31 cellular contexts compared by ENCODE assay signal in the genomic region with DNA sequence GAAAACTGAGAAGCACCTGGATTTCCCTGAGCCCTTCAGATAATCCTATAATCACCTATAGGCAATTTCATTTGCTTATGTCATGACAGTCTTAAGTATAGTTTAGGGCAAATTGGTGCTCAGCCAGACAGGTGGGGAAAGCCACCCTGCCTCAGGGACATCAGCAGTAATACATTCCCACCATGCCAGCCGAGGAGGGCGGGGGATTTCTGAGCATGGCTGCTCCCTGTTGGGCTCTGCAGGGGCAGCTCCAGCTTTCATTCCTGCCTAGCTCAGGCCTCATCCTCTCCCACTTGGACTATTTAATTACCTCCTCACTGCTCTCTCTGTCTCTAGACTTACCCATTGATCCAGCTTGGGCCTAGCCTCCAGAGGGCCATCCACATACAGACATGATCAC. TPM values are rescaled to one million over a fixed set of nuclear protein-coding genes. Genes with fewer than 3 reads are reported as not detected.
"Had no signal": no experiment of that assay in that cellular context is flagged by ENCODE, and none has a peak within 500 bp of the region (broad histone marks: within the 10 kb centered on the region; RNA-seq: fewer than 3 reads in every experiment).

No MANE protein-coding gene starts in this region.

- H3K36me3 Mint-ChIP-seq: memory B cell; natural killer cell treated with Interleukin-12 subunit alpha and Interleukin-12 subunit beta and Interleukin-15 and Interleukin-18, amount 100 ng/mL, for 72 hours had no signal

- H3K4me1 Mint-ChIP-seq: memory B cell; stimulated activated naive CD8-positive, alpha-beta T cell treated with anti-CD3 and anti-CD28 coated beads, Interleukin-15, amount 100 ng/mL, for 72 hours had no signal

- H3K27ac Mint-ChIP-seq: memory B cell; natural killer cell treated with Interleukin-12 subunit alpha and Interleukin-12 subunit beta and Interleukin-15 and Interleukin-18, amount 100 ng/mL, for 72 hours; progenitor cell of endocrine pancreas had no signal

- H3K4me1 ChIP-seq: esophagus muscularis mucosa, foreskin keratinocyte, gastroesophageal sphincter, heart left ventricle, parathyroid adenoma, right atrium auricular region, suprapubic skin, transverse colon had no signal

- H3K9ac ChIP-seq: parathyroid adenoma had no signal

- H3K27me3 ChIP-seq: right atrium auricular region had no signal

- H2AFZ ChIP-seq: hepatocyte, parathyroid adenoma had no signal

- H3K4me3 Mint-ChIP-seq: memory B cell; natural killer cell treated with Interleukin-12 subunit alpha and Interleukin-12 subunit beta and Interleukin-15 and Interleukin-18, amount 100 ng/mL, for 72 hours; neural crest cell; stimulated activated naive CD8-positive, alpha-beta T cell treated with anti-CD3 and anti-CD28 coated beads, Interleukin-15, amount 100 ng/mL, for 72 hours had no signal

- ATAC-seq: foreskin keratinocyte; gastroesophageal sphincter; heart left ventricle; left lobe of liver; sciatic nerve; stimulated activated naive CD8-positive, alpha-beta T cell treated with anti-CD3 and anti-CD28 coated beads, Interleukin-15, amount 100 ng/mL, for 72 hours had no signal

- H3K36me3 ChIP-seq: esophagus muscularis mucosa, gastroesophageal sphincter, heart left ventricle, right atrium auricular region, suprapubic skin, transverse colon had no signal

- H3K27ac ChIP-seq: coronary artery, esophagus muscularis mucosa, foreskin keratinocyte, gastroesophageal sphincter, heart left ventricle, hepatocyte, parathyroid adenoma, right atrium auricular region, suprapubic skin, transverse colon had no signal

- DNase-seq: dermis blood vessel endothelial cell; effector memory CD4-positive, alpha-beta T cell; foreskin keratinocyte; heart left ventricle; kidney; stimulated activated CD4-positive, alpha-beta T cell treated with anti-CD3 and anti-CD28 coated beads, Interleukin-12 subunit alpha, Interleukin-12 subunit beta, amount 100 ng/mL, for 4 hours; stimulated activated CD4-positive, alpha-beta T cell treated with anti-CD3 and anti-CD28 coated beads, Interleukin-1b, Interleukin-23, amount 100 ng/mL, for 48 hours; stimulated activated CD4-positive, alpha-beta T cell treated with anti-CD3 and anti-CD28 coated beads, Interleukin-4, amount 100 ng/mL, for 1 hour; stimulated activated CD8-positive, alpha-beta memory T cell treated with anti-CD3 and anti-CD28 coated beads, Interleukin-4, amount 100 ng/mL, for 48 hours; stimulated activated naive CD4-positive, alpha-beta T cell; stimulated activated naive CD8-positive, alpha-beta T cell treated with anti-CD3 and anti-CD28 coated beads, Interleukin-15, amount 100 ng/mL, for 72 hours; transverse colon had no signal

- H3K4me3 ChIP-seq: coronary artery, esophagus muscularis mucosa, gastroesophageal sphincter, heart left ventricle, hepatocyte, lung, right atrium auricular region, smooth muscle cell, suprapubic skin, transverse colon had no signal

- H3K4me2 ChIP-seq: hepatocyte, smooth muscle cell had no signal

- H3K9me3 Mint-ChIP-seq: memory B cell; natural killer cell treated with Interleukin-12 subunit alpha and Interleukin-12 subunit beta and Interleukin-15 and Interleukin-18, amount 100 ng/mL, for 72 hours; stimulated activated naive CD8-positive, alpha-beta T cell treated with anti-CD3 and anti-CD28 coated beads, Interleukin-15, amount 100 ng/mL, for 72 hours had no signal

- H3K9me3 ChIP-seq: esophagus muscularis mucosa, gastroesophageal sphincter, heart left ventricle, right atrium auricular region, suprapubic skin, transverse colon had no signal

RNA-seq across cellular contexts. Expression of a gene that starts 9.0 kb away (rescaled TPM):
- total RNA-seq: dermis blood vessel endothelial cell; endothelial cell of umbilical vein; epithelial cell of proximal tubule; fibroblast of lung; left lobe of liver; liver; natural killer cell treated with Interleukin-12 subunit alpha and Interleukin-12 subunit beta and Interleukin-15 and Interleukin-18, amount 100 ng/mL, for 72 hours; right atrium auricular region had no signal
- polyA plus RNA-seq: endothelial cell of umbilical vein, fibroblast of lung, liver had no signal
